Comparison of ENCODE assay signal across 7 cellular contexts in the genomic region with DNA sequence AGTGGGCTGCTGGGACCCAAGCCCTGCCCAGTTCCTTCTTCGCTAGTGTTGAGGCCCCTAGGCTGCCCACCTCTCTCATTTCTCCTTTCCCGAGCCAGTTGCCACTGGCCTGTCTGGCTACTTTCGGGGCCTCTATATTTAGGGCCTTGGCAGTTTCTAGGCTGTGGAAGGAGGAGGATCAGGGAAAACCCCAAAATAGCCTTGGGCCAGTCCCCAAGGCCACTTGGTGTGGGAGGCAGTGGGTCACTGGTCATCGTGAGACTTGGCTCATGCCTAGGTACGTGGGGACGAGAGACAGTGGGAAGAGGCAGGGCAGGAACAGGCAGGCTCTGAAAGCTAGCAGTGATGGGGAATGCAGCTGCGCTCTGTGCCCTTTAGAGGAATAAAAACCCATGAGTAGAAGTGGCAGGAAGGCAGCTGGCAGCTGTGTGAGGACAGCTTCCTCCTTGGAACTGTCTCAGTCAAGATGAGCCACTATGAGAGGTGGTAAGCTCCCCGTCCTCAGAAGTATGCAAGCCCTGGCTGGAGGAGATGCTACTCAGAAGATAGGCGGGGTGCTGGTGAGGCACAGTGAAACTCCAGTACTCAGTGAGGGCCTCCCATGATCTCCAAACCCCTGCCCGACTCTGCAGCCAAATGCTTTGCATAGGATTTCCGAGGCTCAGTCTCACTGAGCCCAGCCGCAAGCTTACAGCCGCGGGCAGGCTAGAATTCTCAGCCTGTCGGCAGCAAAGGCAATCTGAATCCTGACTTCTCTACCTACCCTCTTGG.
DNase-seq lines count a peak whose midpoint lies in the region; ATAC-seq lines count a peak whose summit lies in the region.
"Not testable (repeated sequence)": the region's sequence is repeated elsewhere in the genome, so short reads cannot be mapped to it uniquely, and the experiment has no call there.

No MANE protein-coding gene starts in this region.

- ATAC-seq in GM18858 (IDR thresholded peaks at IDR 0.05; ENCODE audit: unreplicated experiment): peak; percentile 62
- ATAC-seq in GM19463 (IDR thresholded peaks at IDR 0.05; ENCODE audit: unreplicated experiment): peak; percentile 62
- peak; percentile 60 for ATAC-seq in HG02588 (IDR thresholded peaks at IDR 0.05; ENCODE audit: unreplicated experiment)
- ATAC-seq in HG03064 (IDR thresholded peaks at IDR 0.05; ENCODE audit: low read depth, unreplicated experiment): peak; percentile 57
- peak; percentile 48 for ATAC-seq in HG03521 (IDR thresholded peaks at IDR 0.05; ENCODE audit: unreplicated experiment)
- ATAC-seq in memory B cell (ENCODE audit: low read depth): peak; percentile 42

- not testable (repeated sequence) for H3K27ac Mint-ChIP-seq in memory B cell

- H3K4me1 Mint-ChIP-seq in memory B cell: not testable (repeated sequence)

- H3K4me3 Mint-ChIP-seq in memory B cell: not testable (repeated sequence)

- not testable (repeated sequence) for H3K36me3 Mint-ChIP-seq in memory B cell

- not testable (repeated sequence) for H3K27me3 Mint-ChIP-seq in memory B cell

- H3K9me3 Mint-ChIP-seq in memory B cell: not testable (repeated sequence)

- peak; percentile 59 for DNase-seq in activated effector memory CD4-positive, alpha-beta T cell treated with anti-CD3 and anti-CD28 coated beads, Interleukin-2, amount 50 U/mL, for 16 hours
- DNase-seq in memory B cell (ENCODE audit: low spot score in 2 of 2): peak in 1 of 2 donors; percentile 61
